8 cellular contexts compared by ENCODE assay signal in genomic region chr6:2222275-2222842, GRCh38. TPM values are rescaled to one million over a fixed set of nuclear protein-coding genes. Genes with fewer than 3 reads are reported as not detected.
DNase-seq lines count a peak whose midpoint lies in the region; ATAC-seq and TF ChIP-seq lines count a peak whose summit lies in the region.

No MANE protein-coding gene starts in this region.

- DNase-seq in NCI-H1417 treated with DMSO at 0.1 percent for 48 hours (lab: John Stamatoyannopoulos, UW) (peak; percentile 61), dorsolateral prefrontal cortex (no peak), foreskin fibroblast (no peak), posterior cingulate gyrus (no peak)
- no peak for DNase-seq in activated CD4-positive, CD25-positive, alpha-beta regulatory T cell (lab: John Stamatoyannopoulos, UW)

- H3K9ac ChIP-seq in rectal smooth muscle tissue (ENCODE audit: low read length), result no peak overlapping the region

- no peaks in the 10 kb centered on the region for H3K36me3 ChIP-seq in rectal smooth muscle tissue (ENCODE audit: control insufficient read depth, insufficient read depth, low read length)

- no peaks in the 10 kb centered on the region for H3K4me1 ChIP-seq in rectal smooth muscle tissue (ENCODE audit: control insufficient read depth, insufficient read depth, low read length)

- intact Hi-C loops in dorsolateral prefrontal cortex (cut with DNase I) (no loop called here), posterior cingulate gyrus (cut with DNase I) (no loop called here)

- no peak for ATAC-seq in GM18505 (IDR thresholded peaks at IDR 0.05; ENCODE audit: unreplicated experiment)
- ATAC-seq in HG03280 (IDR thresholded peaks at IDR 0.05; ENCODE audit: unreplicated experiment), result no peak

- no peak for TF ChIP-seq CTCF in dorsolateral prefrontal cortex (IDR thresholded peaks at IDR 0.05 in 54 of 56, conservative IDR thresholded peaks at IDR 0.05 in 2 of 56; ENCODE audit: low read depth in 1 of 56, partially characterized antibody in 56 of 56)
- TF ChIP-seq CTCF in foreskin fibroblast (IDR thresholded peaks at IDR 0.05; ENCODE audit: low read depth, low read length), result no peak

- H3K27me3 ChIP-seq in dorsolateral prefrontal cortex, result no peaks in the 10 kb centered on the region
- no peaks in the 10 kb centered on the region for H3K27me3 ChIP-seq in rectal smooth muscle tissue (ENCODE audit: control insufficient read depth, insufficient read depth, low read length)

- H3K4me3 ChIP-seq in dorsolateral prefrontal cortex (peak overlapping the region; percentile 7 to 67 (median 49)), rectal smooth muscle tissue (ENCODE audit: low read length) (peak overlapping the region; percentile 49), foreskin fibroblast (ENCODE audit: low read depth in 1 of 2, low read length in 2 of 2) (peak overlapping the region in 1 of 2 donors; percentile 35)

- H3K27ac ChIP-seq in dorsolateral prefrontal cortex (peak overlapping the region in 8 of 59 donors; percentile 16 to 66 (median 42)), rectal smooth muscle tissue (ENCODE audit: low read depth, low read length) (no peak overlapping the region)

- TF ChIP-seq POLR2A in GM18505 (IDR thresholded peaks at IDR 0.05; ENCODE audit: borderline replicate concordance, extremely low read depth, insufficient read depth, insufficient read length), result peak; percentile 5

RNA-seq across cellular contexts. Expression of gene GMDS, which starts 23.0 kb away (rescaled TPM):
- total RNA-seq in dorsolateral prefrontal cortex, result 10 to 100 TPM; 10.0 to 29.8 (median 16.5) TPM
